8 cellular contexts compared by ENCODE assay signal in genomic region chr5:151156732-151157402, GRCh38. TPM values are rescaled to one million over a fixed set of nuclear protein-coding genes. Genes with fewer than 3 reads are reported as not detected.
DNase-seq lines count a peak whose midpoint lies in the region; ATAC-seq and TF ChIP-seq lines count a peak whose summit lies in the region.

No MANE protein-coding gene starts in this region.

- DNase-seq in HuH-7 (ENCODE audit: low spot score) (peak; percentile 25), smooth muscle cell (lab: John Stamatoyannopoulos, UW; ENCODE audit: unreplicated experiment) (no peak), OCI-M2 (lab: John Stamatoyannopoulos, UW; ENCODE audit: unreplicated experiment) (no peak), midbrain (lab: John Stamatoyannopoulos, UW) (no peak)
- DNase-seq in activated naive CD8-positive, alpha-beta T cell treated with anti-CD3 and anti-CD28 coated beads, Interleukin-2, amount 10 ng/mL, durations not matched to agents 7 days and 5 days: peak; percentile 55

- peak overlapping the region; percentile 69 for H3K4me3 ChIP-seq in iPS-11a (ENCODE audit: low read depth, low read length)
- H3K4me3 ChIP-seq in smooth muscle cell: peak overlapping the region; percentile 79

- H3K36me3 ChIP-seq in smooth muscle cell (ENCODE audit: low read depth): no peaks in the 10 kb centered on the region

- H3K9ac ChIP-seq in smooth muscle cell (ENCODE audit: low read depth): peak overlapping the region; percentile 59

- 9% methylated on average over 16 of the region's 17 CpGs for WGBS in smooth muscle cell (ENCODE audit: low lambda C conversion rate)

- H3K9me3 Mint-ChIP-seq in activated naive CD8-positive, alpha-beta T cell treated with anti-CD3 and anti-CD28 coated beads, Interleukin-2, amount 10 ng/mL, durations not matched to agents 7 days and 5 days: no peaks in the 10 kb centered on the region

- H3K27ac Mint-ChIP-seq in activated naive CD8-positive, alpha-beta T cell treated with anti-CD3 and anti-CD28 coated beads, Interleukin-2, amount 10 ng/mL, durations not matched to agents 7 days and 5 days: peak overlapping the region; percentile 95

- TF ChIP-seq CTCF in GM12873 (IDR thresholded peaks at IDR 0.05; ENCODE audit: insufficient read depth, low read depth, low read length, missing control alignments) (peak; percentile 29), smooth muscle cell (IDR thresholded peaks at IDR 0.05; ENCODE audit: borderline replicate concordance, insufficient read depth, poor library complexity, severe bottlenecking) (no peak)

- no peaks in the 10 kb centered on the region for H3K27me3 ChIP-seq in smooth muscle cell (ENCODE audit: low read depth)

- H3K4me1 ChIP-seq in smooth muscle cell (ENCODE audit: low read depth): peaks cover 11% of the 10 kb centered on the region

- peaks cover 21% of the 10 kb centered on the region for H3K36me3 Mint-ChIP-seq in activated naive CD8-positive, alpha-beta T cell treated with anti-CD3 and anti-CD28 coated beads, Interleukin-2, amount 10 ng/mL, durations not matched to agents 7 days and 5 days

- H3K27me3 Mint-ChIP-seq in activated naive CD8-positive, alpha-beta T cell treated with anti-CD3 and anti-CD28 coated beads, Interleukin-2, amount 10 ng/mL, durations not matched to agents 7 days and 5 days: no peaks in the 10 kb centered on the region

- peak overlapping the region; percentile 97 for H3K4me3 Mint-ChIP-seq in activated naive CD8-positive, alpha-beta T cell treated with anti-CD3 and anti-CD28 coated beads, Interleukin-2, amount 10 ng/mL, durations not matched to agents 7 days and 5 days

- H3K27ac ChIP-seq in smooth muscle cell (ENCODE audit: low read depth): peak overlapping the region; percentile 68

- H3K4me2 ChIP-seq in smooth muscle cell: peak overlapping the region; percentile 94

- peaks cover 15% of the 10 kb centered on the region for H3F3A ChIP-seq in smooth muscle cell (ENCODE audit: low read depth)

- H3K79me2 ChIP-seq in smooth muscle cell (ENCODE audit: low read depth): peaks cover 62% of the 10 kb centered on the region

- H2AFZ ChIP-seq in smooth muscle cell (ENCODE audit: low read depth): peak overlapping the region; percentile 95

- H3K4me1 Mint-ChIP-seq in activated naive CD8-positive, alpha-beta T cell treated with anti-CD3 and anti-CD28 coated beads, Interleukin-2, amount 10 ng/mL, durations not matched to agents 7 days and 5 days: peaks cover 50% of the 10 kb centered on the region

- no peaks in the 10 kb centered on the region for H3K9me3 ChIP-seq in smooth muscle cell (replicated peaks; ENCODE audit: low read depth)

- POLR2A ChIA-PET in activated naive CD8-positive, alpha-beta T cell treated with anti-CD3 and anti-CD28 coated beads, Interleukin-2, amount 10 ng/mL, durations not matched to agents 7 days and 5 days (lab: Charles Lee): interaction anchor here (1.0 to 3.2 kb wide), 7 partner anchors 12 to 310 kb away, joined by 3 to 29 read pairs (median 8); partner anchors contain the start of genes CCDC69 and IRGM

- peak; percentile 11 for ATAC-seq in activated naive CD8-positive, alpha-beta T cell treated with anti-CD3 and anti-CD28 coated beads, Interleukin-2, amount 10 ng/mL, durations not matched to agents 7 days and 5 days (ENCODE audit: low read depth)
- no peak for ATAC-seq in HG02852 (IDR thresholded peaks at IDR 0.05; ENCODE audit: unreplicated experiment)

- peaks cover 45% of the 10 kb centered on the region for H4K20me1 ChIP-seq in smooth muscle cell (ENCODE audit: low read depth)

RNA-seq across cellular contexts. Expression of gene ANXA6, which starts 0.7 kb away (rescaled TPM):
- total RNA-seq in activated naive CD8-positive, alpha-beta T cell treated with anti-CD3 and anti-CD28 coated beads, Interleukin-2, amount 10 ng/mL, durations not matched to agents 7 days and 5 days: 100 to 1,000 TPM; 518 to 538 TPM
- 264 and 274 TPM in 2 replicates for total RNA-seq in smooth muscle cell
- 206 and 279 TPM in 2 replicates for polyA plus RNA-seq in smooth muscle cell

Comparison
In these comparisons a context has a peak if more than half of its experiments do, and no peak if none do; other contexts are left out.
1. DNase-seq: peak in HuH-7 (single experiment) and activated naive CD8-positive, alpha-beta T cell treated with anti-CD3 and anti-CD28 coated beads, Interleukin-2, amount 10 ng/mL, durations not matched to agents 7 days and 5 days (single experiment); none in smooth muscle cell (single experiment), OCI-M2 (single experiment) and midbrain (single experiment).